ENCODE assay signal across 8 cellular contexts in genomic region chr4:1246901-1247810, GRCh38. TPM values are rescaled to one million over a fixed set of nuclear protein-coding genes. Genes with fewer than 3 reads are reported as not detected.
DNase-seq lines count a peak whose midpoint lies in the region; ATAC-seq lines count a peak whose summit lies in the region.

No MANE protein-coding gene starts in this region.

- peak overlapping the region; percentile 96 for H3K27ac Mint-ChIP-seq in activated T-cell treated with anti-CD3 and anti-CD28 coated beads, Interleukin-2, amount 50 U/mL, for 72 hours

- no peaks in the 10 kb centered on the region for H3K27me3 Mint-ChIP-seq in activated T-cell treated with anti-CD3 and anti-CD28 coated beads, Interleukin-2, amount 50 U/mL, for 72 hours (ENCODE audit: low read depth)

- H3K9me3 Mint-ChIP-seq in activated T-cell treated with anti-CD3 and anti-CD28 coated beads, Interleukin-2, amount 50 U/mL, for 72 hours = no peaks in the 10 kb centered on the region

- no peak for ATAC-seq in activated T-cell treated with anti-CD3 and anti-CD28 coated beads, Interleukin-2, amount 50 U/mL, for 72 hours (replicated peaks in 1 of 2)
- no peak for ATAC-seq in Right ventricle myocardium inferior
- no peak for ATAC-seq in HG03097 (IDR thresholded peaks at IDR 0.05; ENCODE audit: low FRiP score, unreplicated experiment)
- no peak for ATAC-seq in GM21367 (IDR thresholded peaks at IDR 0.05; ENCODE audit: unreplicated experiment)

- H3K4me1 Mint-ChIP-seq in activated T-cell treated with anti-CD3 and anti-CD28 coated beads, Interleukin-2, amount 50 U/mL, for 72 hours (ENCODE audit: low read depth) = peaks cover 61% of the 10 kb centered on the region

- peak overlapping the region; percentile 92 to 98 for H3K4me3 Mint-ChIP-seq in activated T-cell treated with anti-CD3 and anti-CD28 coated beads, Interleukin-2, amount 50 U/mL, for 72 hours

- peaks cover 7 to 13% of the 10 kb centered on the region in 2 donors for H3K36me3 Mint-ChIP-seq in activated T-cell treated with anti-CD3 and anti-CD28 coated beads, Interleukin-2, amount 50 U/mL, for 72 hours (ENCODE audit: insufficient read depth in 2 of 2)

- DNase-seq in COR-L47 (lab: John Stamatoyannopoulos, UW) = peak; percentile 10
- peak; percentile 18 for DNase-seq in HT-29 (ENCODE audit: low spot score)
- DNase-seq in activated T-cell treated with anti-CD3 and anti-CD28 coated beads, Interleukin-2, amount 50 U/mL, for 72 hours = peak; percentile 32
- DNase-seq in Right ventricle myocardium inferior (ENCODE audit: missing footprints) = peak; percentile 71
- DNase-seq in posterior vena cava (ENCODE audit: low spot score) = peak; percentile 82
- no peak for DNase-seq in retina

- intact Hi-C loops in Right ventricle myocardium inferior (cut with DNase I) = loop anchor here (5.0 kb wide), 1 partner anchor 40 kb away; no protein-coding TSS in a partner anchor
- intact Hi-C loops in posterior vena cava (cut with DNase I) = loop anchor here in 1 of 2 donors (10.0 kb wide), 1 partner anchor 82 kb away; no protein-coding TSS in a partner anchor

RNA-seq across cellular contexts. Expression of gene CTBP1, which starts 1.8 kb away (rescaled TPM):
- 631 and 665 TPM in 2 replicates for total RNA-seq in HT-29 (2014; rRNA removed; shearing (Covaris generic))
- 100 to 1,000 TPM; 182 to 190 TPM for total RNA-seq in activated T-cell treated with anti-CD3 and anti-CD28 coated beads, Interleukin-2, amount 50 U/mL, for 72 hours
- total RNA-seq in Right ventricle myocardium inferior (121 TPM), posterior vena cava (100 to 1,000 TPM; 109 to 113 TPM)

RNA-seq across cellular contexts. Expression of gene MAEA, which starts 42.5 kb away (rescaled TPM):
- 127 and 139 TPM in 2 replicates for total RNA-seq in HT-29 (2014; rRNA removed; shearing (Covaris generic))
- 10 to 100 TPM; 38.4 to 48.4 TPM for total RNA-seq in activated T-cell treated with anti-CD3 and anti-CD28 coated beads, Interleukin-2, amount 50 U/mL, for 72 hours
- total RNA-seq in Right ventricle myocardium inferior (50.4 TPM), posterior vena cava (10 to 100 TPM; 37.5 to 43.7 TPM)
